Comparison of ENCODE assay signal across 17 cellular contexts in the genomic region with DNA sequence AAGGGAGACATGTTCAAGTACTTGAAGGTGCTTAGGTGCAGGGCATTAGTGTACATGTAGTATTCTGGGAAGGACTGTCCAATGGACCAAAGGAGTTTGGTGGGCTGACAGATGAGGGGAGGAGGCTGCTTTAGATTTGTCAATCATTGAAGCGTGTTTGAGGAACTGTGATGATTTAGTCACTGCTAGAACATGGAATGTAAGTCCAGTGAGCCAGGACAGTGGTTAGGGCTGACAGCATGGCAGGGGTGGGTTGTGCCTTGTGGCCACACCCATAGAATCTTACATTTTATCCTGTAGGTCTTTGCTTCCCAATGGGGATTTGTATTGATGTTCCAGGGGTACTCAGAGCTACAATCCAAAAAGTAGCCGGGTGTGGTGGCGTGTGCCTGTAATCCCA. TPM values are rescaled to one million over a fixed set of nuclear protein-coding genes. Genes with fewer than 3 reads are reported as not detected.
DNase-seq lines count a peak whose midpoint lies in the region; ATAC-seq and TF ChIP-seq lines count a peak whose summit lies in the region.
"Had no signal": no experiment of that assay in that cellular context is flagged by ENCODE, and none has a peak within 500 bp of the region (broad histone marks: within the 10 kb centered on the region; RNA-seq: fewer than 3 reads in every experiment).

No MANE protein-coding gene starts in this region.

- peak overlapping the region; percentile 64 for H3K27ac Mint-ChIP-seq in activated naive CD4-positive, alpha-beta T cell treated with anti-CD3 and anti-CD28 coated beads, Interleukin-2, amount 10 ng/mL, durations not matched to agents 7 days and 5 days
- peak overlapping the region; percentile 63 for H3K27ac Mint-ChIP-seq in stimulated activated memory B cell treated with anti-CD40 and anti-IgM and Interleukin-4, amounts not matched to agents 10 μg/mL and 1 μg/mL and 100 μg/mL, for 72 hours

- H3K4me1 ChIP-seq in PC-9 (replicated peaks; ENCODE audit: insufficient read depth): peaks cover 56% of the 10 kb centered on the region

- H3K4me1 Mint-ChIP-seq in activated naive CD4-positive, alpha-beta T cell treated with anti-CD3 and anti-CD28 coated beads, Interleukin-2, amount 10 ng/mL, durations not matched to agents 7 days and 5 days: peaks cover 39% of the 10 kb centered on the region
- H3K4me1 Mint-ChIP-seq in stimulated activated memory B cell treated with anti-CD40 and anti-IgM and Interleukin-4, amounts not matched to agents 10 μg/mL and 1 μg/mL and 100 μg/mL, for 72 hours: peaks cover 36% of the 10 kb centered on the region

- no peaks in the 10 kb centered on the region for H3K36me3 ChIP-seq in PC-9 (ENCODE audit: low read depth)

- H3K27ac ChIP-seq in PC-9: peak overlapping the region; percentile 98; the same call in 1 of the 2 replicates
- H3K27ac ChIP-seq: foreskin keratinocyte had no signal

- H2AFZ ChIP-seq in PC-9: no peak overlapping the region

- H3K9me3 Mint-ChIP-seq in activated naive CD4-positive, alpha-beta T cell treated with anti-CD3 and anti-CD28 coated beads, Interleukin-2, amount 10 ng/mL, durations not matched to agents 7 days and 5 days: no peaks in the 10 kb centered on the region
- H3K9me3 Mint-ChIP-seq in stimulated activated memory B cell treated with anti-CD40 and anti-IgM and Interleukin-4, amounts not matched to agents 10 μg/mL and 1 μg/mL and 100 μg/mL, for 72 hours: no peaks in the 10 kb centered on the region
- H3K9me3 Mint-ChIP-seq: effector memory CD8-positive, alpha-beta T cell had no signal

- ATAC-seq in stimulated activated memory B cell treated with anti-CD40 and anti-IgM and Interleukin-4, amounts not matched to agents 10 μg/mL and 1 μg/mL and 100 μg/mL, for 72 hours: no peak
- no peak for ATAC-seq in HG03159 (IDR thresholded peaks at IDR 0.05; ENCODE audit: unreplicated experiment)
- ATAC-seq: effector memory CD8-positive, alpha-beta T cell; foreskin keratinocyte had no signal

- no peak for DNase-seq in activated naive CD4-positive, alpha-beta T cell treated with anti-CD3 and anti-CD28 coated beads, Interleukin-2, amount 10 ng/mL, durations not matched to agents 7 days and 5 days
- DNase-seq in activated naive CD4-positive, alpha-beta T cell treated with Interleukin-2 at 50 U/mL for 16 hours: no peak
- DNase-seq in PC-9 (no peak), foreskin melanocyte (peak; percentile 44), lower leg skin (ENCODE audit: low spot score in 2 of 2) (no peak), ureter (ENCODE audit: low spot score) (no peak)
- DNase-seq: activated CD4-positive, CD25-positive, alpha-beta regulatory T cell treated with anti-CD3 and anti-CD28 coated beads, Interleukin-2, amount 50 U/mL, for 72 hours; activated effector memory CD4-positive, alpha-beta T cell treated with anti-CD3 and anti-CD28 coated beads, Interleukin-2, amount 50 U/mL, for 16 hours; DMS53; effector memory CD8-positive, alpha-beta T cell; foreskin keratinocyte; mesenchymal stem cell; NCI-H1417; NCI-H446 treated with DMSO at 0.1 percent for 48 hours; SW 1271 had no signal

- intact Hi-C loops in PC-9 (cut with micrococcal nuclease; ENCODE audit: unreplicated experiment) (no loop called here), lower leg skin (cut with DNase I; ENCODE audit: low total_unique reads) (no loop called here)

- peaks cover 46% of the 10 kb centered on the region for H3F3A ChIP-seq in PC-9 (ENCODE audit: insufficient read depth, low read depth)

- POLR2A ChIA-PET in PC-9 (lab: Charles Lee; ENCODE audit: unreplicated experiment): no interaction called here

- CTCF ChIA-PET in activated naive CD4-positive, alpha-beta T cell treated with anti-CD3 and anti-CD28 coated beads, Interleukin-2, amount 10 ng/mL, durations not matched to agents 7 days and 5 days (lab: Charles Lee): interaction anchor here (1.1 kb wide), 1 partner anchor 25 kb away, joined by 3 read pairs; no protein-coding TSS in a partner anchor
- CTCF ChIA-PET in PC-9 (lab: Charles Lee): no interaction called here

- no peak overlapping the region for H3K4me3 ChIP-seq in PC-9
- no peak overlapping the region for H3K4me3 ChIP-seq in lower leg skin (ENCODE audit: low read depth, poor library complexity, severe bottlenecking)

- no peaks in the 10 kb centered on the region for H3K9me3 ChIP-seq in PC-9 (ENCODE audit: insufficient read depth, low read depth)

- H3K79me2 ChIP-seq in PC-9 (ENCODE audit: low read depth): peaks cover 80% of the 10 kb centered on the region

- TF ChIP-seq POLR2A in lower leg skin (IDR thresholded peaks at IDR 0.05): no peak

- TF ChIP-seq CTCF in PC-9 (conservative IDR thresholded peaks at IDR 0.05) (no peak), lower leg skin (IDR thresholded peaks at IDR 0.05) (no peak)

- no peaks in the 10 kb centered on the region for H3K9me2 ChIP-seq in PC-9 (ENCODE audit: insufficient read depth)

- H3K4me3 Mint-ChIP-seq in activated naive CD4-positive, alpha-beta T cell treated with anti-CD3 and anti-CD28 coated beads, Interleukin-2, amount 10 ng/mL, durations not matched to agents 7 days and 5 days: no peak overlapping the region
- no peak overlapping the region for H3K4me3 Mint-ChIP-seq in stimulated activated memory B cell treated with anti-CD40 and anti-IgM and Interleukin-4, amounts not matched to agents 10 μg/mL and 1 μg/mL and 100 μg/mL, for 72 hours
- H3K4me3 Mint-ChIP-seq: effector memory CD8-positive, alpha-beta T cell had no signal

- no peaks in the 10 kb centered on the region for H4K20me1 ChIP-seq in PC-9 (ENCODE audit: insufficient read depth)

- H3K4me2 ChIP-seq in PC-9: no peak overlapping the region

- WGBS in lower leg skin, 2 donors: 90 to 92% methylated on average over 3 of the region's 3 CpGs

- no peaks in the 10 kb centered on the region for H3K27me3 ChIP-seq in PC-9 (ENCODE audit: insufficient read depth, low read depth)
- H3K27me3 ChIP-seq: foreskin keratinocyte had no signal

- BruUV-seq in PC-9 (replicated peaks; lab: Mats Ljungman, UMichigan): no TSS peak

- no peaks in the 10 kb centered on the region for H3K27me3 Mint-ChIP-seq in activated naive CD4-positive, alpha-beta T cell treated with anti-CD3 and anti-CD28 coated beads, Interleukin-2, amount 10 ng/mL, durations not matched to agents 7 days and 5 days
- no peaks in the 10 kb centered on the region for H3K27me3 Mint-ChIP-seq in stimulated activated memory B cell treated with anti-CD40 and anti-IgM and Interleukin-4, amounts not matched to agents 10 μg/mL and 1 μg/mL and 100 μg/mL, for 72 hours
- H3K27me3 Mint-ChIP-seq: effector memory CD8-positive, alpha-beta T cell had no signal

- H3K36me3 Mint-ChIP-seq in activated naive CD4-positive, alpha-beta T cell treated with anti-CD3 and anti-CD28 coated beads, Interleukin-2, amount 10 ng/mL, durations not matched to agents 7 days and 5 days: peaks cover 22% of the 10 kb centered on the region
- H3K36me3 Mint-ChIP-seq in stimulated activated memory B cell treated with anti-CD40 and anti-IgM and Interleukin-4, amounts not matched to agents 10 μg/mL and 1 μg/mL and 100 μg/mL, for 72 hours: peaks cover 27% of the 10 kb centered on the region

RNA-seq across cellular contexts. Expression of gene DIP2B, which starts 24.6 kb away (rescaled TPM):
- total RNA-seq in PC-9 (2021) (29.0 and 29.4 TPM in 2 replicates), lower leg skin (100 to 1,000 TPM in 1 of 4 donors, 10 to 100 TPM in 3; 56.9 to 104 (median 68.6) TPM), ureter (27.0 TPM)
